Comparison of ENCODE assay signal across 14 cellular contexts in genomic region chr3:155548194-155548593, GRCh38.
A peak's percentile ranks its signal among the peaks of the same experiment; 100 is the strongest.
DNase-seq lines count a peak whose midpoint lies in the region; ATAC-seq and TF ChIP-seq lines count a peak whose summit lies in the region.
"Had no signal": no experiment of that assay in that cellular context is flagged by ENCODE, and none has a peak within 500 bp of the region (broad histone marks: within the 10 kb centered on the region; RNA-seq: fewer than 3 reads in every experiment).

No MANE protein-coding gene starts in this region.

- DNase-seq in ELR (ENCODE audit: low read depth) (peak; percentile 42), PC-3 (peak; percentile 43), epithelial cell of esophagus (ENCODE audit: low read depth) (peak; percentile 69), renal cortical epithelial cell (ENCODE audit: low read depth) (peak; percentile 91), ecto neural progenitor cell (ENCODE audit: low spot score) (no peak), GM13976 (ENCODE audit: low spot score) (no peak)
- DNase-seq: activated CD4-positive, CD25-positive, alpha-beta regulatory T cell treated with anti-CD3 and anti-CD28 coated beads, Interleukin-2, amount 50 U/mL, for 72 hours; activated T-cell treated with anti-CD3 and anti-CD28 coated beads for 4 hours; NCI-H524; right cardiac atrium; T-helper 17 cell had no signal

- ATAC-seq in PC-3 (peak; percentile 80), GM21367 (IDR thresholded peaks at IDR 0.05; ENCODE audit: unreplicated experiment) (no peak)
- ATAC-seq: Panc1, right cardiac atrium, T-helper 17 cell had no signal

- in situ Hi-C loops in GM13976 (cut with MboI; ENCODE audit: low sequenced_read_pairs, unreplicated experiment): no loop called here

- no TSS peak for BruUV-seq in PC-3 (replicated peaks; lab: Mats Ljungman, UMichigan)

- H3K79me2 ChIP-seq in PC-3 (ENCODE audit: low read length): no peaks in the 10 kb centered on the region

- no peak overlapping the region for H3K9ac ChIP-seq in PC-3 (ENCODE audit: low read length)

- CTCF ChIA-PET in PC-3 (lab: Charles Lee): no interaction called here

- no peaks in the 10 kb centered on the region for H3K9me3 ChIP-seq in PC-3 (ENCODE audit: low read length)
- H3K9me3 ChIP-seq: tibial nerve had no signal

- H3K36me3 ChIP-seq in PC-3 (ENCODE audit: low read depth, low read length): no peaks in the 10 kb centered on the region

- H3K4me1 ChIP-seq in PC-3 (ENCODE audit: insufficient read depth, low read length): no peaks in the 10 kb centered on the region
- H3K4me1 ChIP-seq: tibial nerve had no signal

- H3K9me2 ChIP-seq in PC-3 (replicated peaks; ENCODE audit: low read length): no peaks in the 10 kb centered on the region

- H3F3A ChIP-seq in PC-3 (ENCODE audit: low read length, unreplicated experiment): no peaks in the 10 kb centered on the region

- intact Hi-C loops in PC-3 (cut with micrococcal nuclease): no loop called here

- no peak for TF ChIP-seq CTCF in PC-3 (conservative IDR thresholded peaks at IDR 0.05; ENCODE audit: low read depth, low read length)
- peak; percentile 32 for TF ChIP-seq CTCF in epithelial cell of esophagus (IDR thresholded peaks at IDR 0.05; ENCODE audit: insufficient read depth, low read depth, low read length, missing control alignments)
- no peak for TF ChIP-seq CTCF in GM13976 (IDR thresholded peaks at IDR 0.05; ENCODE audit: borderline replicate concordance, control extremely low read depth, extremely low read depth, insufficient read depth, missing control alignments)

- no peaks in the 10 kb centered on the region for H4K20me1 ChIP-seq in PC-3 (ENCODE audit: low read length)

- no peak overlapping the region for H3K4me3 ChIP-seq in PC-3 (ENCODE audit: low read length)
- no peak overlapping the region for H3K4me3 ChIP-seq in epithelial cell of esophagus (ENCODE audit: low read length)
- H3K4me3 ChIP-seq: tibial nerve had no signal

- no peak overlapping the region for H2AFZ ChIP-seq in PC-3 (ENCODE audit: low read length)

- POLR2A ChIA-PET in PC-3 (lab: Charles Lee; ENCODE audit: unreplicated experiment): no interaction called here

- no peak overlapping the region for H3K27ac ChIP-seq in PC-3 (ENCODE audit: low read length)
- H3K27ac ChIP-seq: tibial nerve had no signal

- H3K27me3 ChIP-seq in PC-3 (ENCODE audit: low read length): no peaks in the 10 kb centered on the region
- H3K27me3 ChIP-seq: tibial nerve had no signal

- no peak overlapping the region for H3K4me2 ChIP-seq in PC-3 (ENCODE audit: low read length)

Comparison
In these comparisons a context has a peak if more than half of its experiments do, and no peak if none do; other contexts are left out.
1. DNase-seq: peak in ELR (single experiment), PC-3 (single experiment), epithelial cell of esophagus (single experiment) and renal cortical epithelial cell (single experiment); none in ecto neural progenitor cell (single experiment) and GM13976 (single experiment).